In genomic region chr13:44048326-44048725, GRCh38 we compare ENCODE assay signal across 11 cellular contexts.
A peak's percentile ranks its signal among the peaks of the same experiment; 100 is the strongest.
DNase-seq lines count a peak whose midpoint lies in the region; ATAC-seq and TF ChIP-seq lines count a peak whose summit lies in the region.
"Had no signal": no experiment of that assay in that cellular context is flagged by ENCODE, and none has a peak within 500 bp of the region (broad histone marks: within the 10 kb centered on the region; RNA-seq: fewer than 3 reads in every experiment).

No MANE protein-coding gene starts in this region.

- intact Hi-C loops in left colon (cut with DNase I, micrococcal nuclease), result loop anchor here in 1 of 2 donors (10.0 kb wide), 1 partner anchor 144 kb away; no protein-coding TSS in a partner anchor

- TF ChIP-seq CTCF in GM10266 (IDR thresholded peaks at IDR 0.05; ENCODE audit: control insufficient read depth, insufficient read depth, low read depth, missing control alignments), result peak; percentile 14

- ATAC-seq in left colon, result peak; percentile 53
- ATAC-seq in GM21825 (IDR thresholded peaks at IDR 0.05; ENCODE audit: unreplicated experiment), result no peak
- ATAC-seq: psoas muscle had no signal

- DNase-seq in GM10266 (ENCODE audit: extremely low spot score) (no peak), M059J (ENCODE audit: low read depth) (peak; percentile 26), SW480 (ENCODE audit: low spot score) (peak; percentile 50), left colon (no peak), NCI-H524 treated with DMSO at 0.1 percent for 48 hours (lab: John Stamatoyannopoulos, UW) (no peak), hippocampal formation (lab: John Stamatoyannopoulos, UW) (no peak), NCI-H82 (lab: John Stamatoyannopoulos, UW) (no peak)
- DNase-seq: KBM-7, psoas muscle, SHP77 treated with DMSO at 0.1 percent for 48 hours had no signal

Comparison
In these comparisons a context has a peak if more than half of its experiments do, and no peak if none do; other contexts are left out.
1. DNase-seq: peak in M059J (single experiment) and SW480 (single experiment); none in GM10266 (single experiment), left colon (0 of 2), NCI-H524 treated with DMSO at 0.1 percent for 48 hours (single experiment), hippocampal formation (0 of 2) and NCI-H82 (single experiment).